1 cellular context compared by ENCODE assay signal in the genomic region with DNA sequence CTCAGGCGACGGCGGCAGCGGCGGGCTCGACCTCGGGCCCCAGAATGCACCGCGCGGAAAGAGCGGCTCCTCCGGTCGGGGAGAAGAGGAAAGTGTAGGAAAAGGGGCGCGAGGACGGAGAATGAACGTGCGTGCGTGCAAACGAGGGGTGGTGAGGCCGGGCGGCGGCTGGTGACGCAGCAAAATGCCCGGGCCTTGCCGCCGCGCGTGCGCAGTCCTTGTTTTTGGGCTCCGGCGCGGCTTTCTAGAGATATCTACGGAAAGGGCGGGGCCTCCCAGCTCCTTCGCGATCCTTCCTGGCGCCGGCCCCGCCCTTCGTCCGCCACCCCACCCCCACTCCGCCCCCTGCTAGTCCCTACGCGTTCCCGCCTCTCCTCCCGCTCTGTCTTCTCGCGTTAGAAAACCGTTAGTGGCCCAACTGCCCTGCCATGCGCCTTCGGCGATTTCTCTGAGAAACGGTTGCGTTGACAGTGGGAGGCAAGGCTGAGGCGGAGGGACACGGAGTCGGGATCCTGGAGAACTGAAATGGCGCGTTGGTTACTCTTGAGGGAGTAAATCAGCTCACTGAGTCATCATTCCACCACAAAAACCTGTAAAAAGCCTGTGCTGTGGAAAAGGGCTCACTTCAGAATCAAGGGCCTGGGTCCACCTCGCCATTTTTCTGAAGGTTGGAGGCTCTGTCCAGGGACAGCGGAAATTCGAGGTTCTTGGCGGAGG.
TF ChIP-seq lines count a peak whose summit lies in the region.

A gene with protein sequence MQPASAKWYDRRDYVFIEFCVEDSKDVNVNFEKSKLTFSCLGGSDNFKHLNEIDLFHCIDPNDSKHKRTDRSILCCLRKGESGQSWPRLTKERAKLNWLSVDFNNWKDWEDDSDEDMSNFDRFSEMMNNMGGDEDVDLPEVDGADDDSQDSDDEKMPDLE (minus strand): TSS at position 156 of the 717 bp plus-strand sequence. CDS start 285 bp downstream, outside the sequence.

TF ChIP-seq in HEK293, 187 proteins besides CTCF, POLR2A, EP300 and RAD21 (continued from another document and continues in another):
- TF ChIP-seq PRDM1 (tag by site-specific recombination; IDR thresholded peaks at IDR 0.05), result peak; percentile 88
- no peak for TF ChIP-seq ZBTB1 (tag by site-specific recombination; IDR thresholded peaks at IDR 0.05)
- TF ChIP-seq ZNF548 (tag by site-specific recombination; IDR thresholded peaks at IDR 0.05), result no peak
- no peak for TF ChIP-seq ZNF626 (tag by site-specific recombination; IDR thresholded peaks at IDR 0.05)
- TF ChIP-seq, protein P1, sequence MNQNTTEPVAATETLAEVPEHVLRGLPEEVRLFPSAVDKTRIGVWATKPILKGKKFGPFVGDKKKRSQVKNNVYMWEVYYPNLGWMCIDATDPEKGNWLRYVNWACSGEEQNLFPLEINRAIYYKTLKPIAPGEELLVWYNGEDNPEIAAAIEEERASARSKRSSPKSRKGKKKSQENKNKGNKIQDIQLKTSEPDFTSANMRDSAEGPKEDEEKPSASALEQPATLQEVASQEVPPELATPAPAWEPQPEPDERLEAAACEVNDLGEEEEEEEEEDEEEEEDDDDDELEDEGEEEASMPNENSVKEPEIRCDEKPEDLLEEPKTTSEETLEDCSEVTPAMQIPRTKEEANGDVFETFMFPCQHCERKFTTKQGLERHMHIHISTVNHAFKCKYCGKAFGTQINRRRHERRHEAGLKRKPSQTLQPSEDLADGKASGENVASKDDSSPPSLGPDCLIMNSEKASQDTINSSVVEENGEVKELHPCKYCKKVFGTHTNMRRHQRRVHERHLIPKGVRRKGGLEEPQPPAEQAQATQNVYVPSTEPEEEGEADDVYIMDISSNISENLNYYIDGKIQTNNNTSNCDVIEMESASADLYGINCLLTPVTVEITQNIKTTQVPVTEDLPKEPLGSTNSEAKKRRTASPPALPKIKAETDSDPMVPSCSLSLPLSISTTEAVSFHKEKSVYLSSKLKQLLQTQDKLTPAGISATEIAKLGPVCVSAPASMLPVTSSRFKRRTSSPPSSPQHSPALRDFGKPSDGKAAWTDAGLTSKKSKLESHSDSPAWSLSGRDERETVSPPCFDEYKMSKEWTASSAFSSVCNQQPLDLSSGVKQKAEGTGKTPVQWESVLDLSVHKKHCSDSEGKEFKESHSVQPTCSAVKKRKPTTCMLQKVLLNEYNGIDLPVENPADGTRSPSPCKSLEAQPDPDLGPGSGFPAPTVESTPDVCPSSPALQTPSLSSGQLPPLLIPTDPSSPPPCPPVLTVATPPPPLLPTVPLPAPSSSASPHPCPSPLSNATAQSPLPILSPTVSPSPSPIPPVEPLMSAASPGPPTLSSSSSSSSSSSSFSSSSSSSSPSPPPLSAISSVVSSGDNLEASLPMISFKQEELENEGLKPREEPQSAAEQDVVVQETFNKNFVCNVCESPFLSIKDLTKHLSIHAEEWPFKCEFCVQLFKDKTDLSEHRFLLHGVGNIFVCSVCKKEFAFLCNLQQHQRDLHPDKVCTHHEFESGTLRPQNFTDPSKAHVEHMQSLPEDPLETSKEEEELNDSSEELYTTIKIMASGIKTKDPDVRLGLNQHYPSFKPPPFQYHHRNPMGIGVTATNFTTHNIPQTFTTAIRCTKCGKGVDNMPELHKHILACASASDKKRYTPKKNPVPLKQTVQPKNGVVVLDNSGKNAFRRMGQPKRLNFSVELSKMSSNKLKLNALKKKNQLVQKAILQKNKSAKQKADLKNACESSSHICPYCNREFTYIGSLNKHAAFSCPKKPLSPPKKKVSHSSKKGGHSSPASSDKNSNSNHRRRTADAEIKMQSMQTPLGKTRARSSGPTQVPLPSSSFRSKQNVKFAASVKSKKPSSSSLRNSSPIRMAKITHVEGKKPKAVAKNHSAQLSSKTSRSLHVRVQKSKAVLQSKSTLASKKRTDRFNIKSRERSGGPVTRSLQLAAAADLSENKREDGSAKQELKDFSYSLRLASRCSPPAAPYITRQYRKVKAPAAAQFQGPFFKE (tag by site-specific recombination; IDR thresholded peaks at IDR 0.05; ENCODE audit: borderline replicate concordance), result no peak
- peak; percentile 79; the same call in 1 of the 2 replicates for TF ChIP-seq OVOL3 (tag by site-specific recombination; IDR thresholded peaks at IDR 0.05)
- peak; percentile 87 for TF ChIP-seq ZSCAN30 (tag by site-specific recombination; IDR thresholded peaks at IDR 0.05)
- peak; percentile 93 for TF ChIP-seq ZNF366 (tag by site-specific recombination; conservative IDR thresholded peaks at IDR 0.05)
- TF ChIP-seq ZNF132 (tag by site-specific recombination; IDR thresholded peaks at IDR 0.05; ENCODE audit: borderline replicate concordance), result no peak
- peak; percentile 25 for TF ChIP-seq ZBTB48 (tag by site-specific recombination; IDR thresholded peaks at IDR 0.05)
- TF ChIP-seq MZF1 (tag by site-specific recombination; IDR thresholded peaks at IDR 0.05; ENCODE audit: borderline replicate concordance), result peak; percentile 33; the same call in 1 of the 2 replicates
- TF ChIP-seq ZNF473 (tag by site-specific recombination; IDR thresholded peaks at IDR 0.05), result no peak
- peak; percentile 77 for TF ChIP-seq GLIS1 (tag by site-specific recombination; IDR thresholded peaks at IDR 0.05)
- TF ChIP-seq BCL6B (tag by site-specific recombination; IDR thresholded peaks at IDR 0.05), result peak; percentile 79
- peak; percentile 77 for TF ChIP-seq ZNF335 (tag by site-specific recombination; conservative IDR thresholded peaks at IDR 0.05)
- TF ChIP-seq TSHZ1 (tag by site-specific recombination; IDR thresholded peaks at IDR 0.05; ENCODE audit: borderline replicate concordance), result 0 out of 2 replicates have a peak, but pooled peaks have one; percentile 12
- TF ChIP-seq PRDM6 (tag by site-specific recombination; IDR thresholded peaks at IDR 0.05), result no peak
- peak; percentile 91 for TF ChIP-seq ZNF391 (tag by site-specific recombination; IDR thresholded peaks at IDR 0.05; ENCODE audit: borderline replicate concordance, low read depth)
- no peak for TF ChIP-seq ZNF214 (tag by site-specific recombination; IDR thresholded peaks at IDR 0.05; ENCODE audit: borderline replicate concordance)
- TF ChIP-seq ZNF664 (tag by site-specific recombination; IDR thresholded peaks at IDR 0.05), result no peak
- no peak for TF ChIP-seq SETDB1 (IDR thresholded peaks at IDR 0.05; ENCODE audit: insufficient read length, low read length)
- TF ChIP-seq, protein P2, sequence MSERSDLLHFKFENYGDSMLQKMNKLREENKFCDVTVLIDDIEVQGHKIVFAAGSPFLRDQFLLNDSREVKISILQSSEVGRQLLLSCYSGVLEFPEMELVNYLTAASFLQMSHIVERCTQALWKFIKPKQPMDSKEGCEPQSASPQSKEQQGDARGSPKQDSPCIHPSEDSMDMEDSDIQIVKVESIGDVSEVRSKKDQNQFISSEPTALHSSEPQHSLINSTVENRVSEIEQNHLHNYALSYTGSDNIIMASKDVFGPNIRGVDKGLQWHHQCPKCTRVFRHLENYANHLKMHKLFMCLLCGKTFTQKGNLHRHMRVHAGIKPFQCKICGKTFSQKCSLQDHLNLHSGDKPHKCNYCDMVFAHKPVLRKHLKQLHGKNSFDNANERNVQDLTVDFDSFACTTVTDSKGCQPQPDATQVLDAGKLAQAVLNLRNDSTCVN (tag by site-specific recombination; optimal IDR thresholded peaks at IDR 0.05), result peak; percentile 95
- no peak for TF ChIP-seq ZFP3 (tag by site-specific recombination; IDR thresholded peaks at IDR 0.05; ENCODE audit: low read depth)
- TF ChIP-seq ZNF791 (tag by site-specific recombination; IDR thresholded peaks at IDR 0.05), result no peak
- TF ChIP-seq ZNF140 (tag by site-specific recombination; IDR thresholded peaks at IDR 0.05), result no peak
- TF ChIP-seq SALL2 (tag by site-specific recombination; IDR thresholded peaks at IDR 0.05; ENCODE audit: borderline replicate concordance), result no peak
- TF ChIP-seq ZBTB17 (tag by site-specific recombination; IDR thresholded peaks at IDR 0.05), result peak; percentile 78; the same call in 1 of the 2 replicates
- no peak for TF ChIP-seq ZNF549 (tag by site-specific recombination; IDR thresholded peaks at IDR 0.05)
- no peak for TF ChIP-seq ZNF280D (tag by site-specific recombination; IDR thresholded peaks at IDR 0.05)
- TF ChIP-seq ZNF112 (tag by site-specific recombination; IDR thresholded peaks at IDR 0.05), result no peak
- 0 out of 2 replicates have a peak, but pooled peaks have one; percentile 19 for TF ChIP-seq BCL11B (tag by site-specific recombination; IDR thresholded peaks at IDR 0.05; ENCODE audit: low read depth)
- TF ChIP-seq ZNF561 (tag by site-specific recombination; IDR thresholded peaks at IDR 0.05; ENCODE audit: borderline replicate concordance), result no peak
- TF ChIP-seq, protein P3, sequence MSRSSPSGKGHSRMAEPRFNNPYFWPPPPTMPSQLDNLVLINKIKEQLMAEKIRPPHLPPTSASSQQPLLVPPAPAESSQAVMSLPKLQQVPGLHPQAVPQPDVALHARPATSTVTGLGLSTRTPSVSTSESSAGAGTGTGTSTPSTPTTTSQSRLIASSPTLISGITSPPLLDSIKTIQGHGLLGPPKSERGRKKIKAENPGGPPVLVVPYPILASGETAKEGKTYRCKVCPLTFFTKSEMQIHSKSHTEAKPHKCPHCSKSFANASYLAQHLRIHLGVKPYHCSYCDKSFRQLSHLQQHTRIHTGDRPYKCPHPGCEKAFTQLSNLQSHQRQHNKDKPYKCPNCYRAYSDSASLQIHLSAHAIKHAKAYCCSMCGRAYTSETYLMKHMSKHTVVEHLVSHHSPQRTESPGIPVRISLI (tag by site-specific recombination; IDR thresholded peaks at IDR 0.05), result no peak
- TF ChIP-seq OSR2 (tag by site-specific recombination; IDR thresholded peaks at IDR 0.05), result no peak
- peak; percentile 74; the same call in 1 of the 2 replicates for TF ChIP-seq ZBTB20 (tag by site-specific recombination; IDR thresholded peaks at IDR 0.05)
- TF ChIP-seq ZNF211 (tag by site-specific recombination; IDR thresholded peaks at IDR 0.05; ENCODE audit: low read depth), result no peak
- no peak; the same call in 1 of the 2 replicates for TF ChIP-seq HOXD13 (CRISPR knock-in tag; IDR thresholded peaks at IDR 0.05; ENCODE audit: borderline replicate concordance)
- TF ChIP-seq ZNF423 (tag by site-specific recombination; IDR thresholded peaks at IDR 0.05), result no peak
